In genomic region chr7:30654296-30655090, GRCh38 we compare ENCODE assay signal across 23 cellular contexts. TPM values are rescaled to one million over a fixed set of nuclear protein-coding genes. Genes with fewer than 3 reads are reported as not detected.
DNase-seq lines count a peak whose midpoint lies in the region; ATAC-seq and TF ChIP-seq lines count a peak whose summit lies in the region.
"Had no signal": no experiment of that assay in that cellular context is flagged by ENCODE, and none has a peak within 500 bp of the region (broad histone marks: within the 10 kb centered on the region; RNA-seq: fewer than 3 reads in every experiment).

No MANE protein-coding gene starts in this region.

- H3K36me3 Mint-ChIP-seq in T-helper 1 cell treated with Interleukin-12 subunit alpha and Interleukin-12 subunit beta and Interleukin-4 antibody, amounts not matched to agents 30 μg/mL and 1 μg/mL, for 36 hours (ENCODE audit: low read depth) = no peaks in the 10 kb centered on the region
- H3K36me3 Mint-ChIP-seq in activated naive CD8-positive, alpha-beta T cell treated with anti-CD3 and anti-CD28 coated beads, Interleukin-2, amount 10 ng/mL, durations not matched to agents 7 days and 5 days = peaks cover 3% of the 10 kb centered on the region

- H3K36me3 ChIP-seq in stomach = no peaks in the 10 kb centered on the region

- H3K27ac Mint-ChIP-seq in T-helper 1 cell treated with Interleukin-12 subunit alpha and Interleukin-12 subunit beta and Interleukin-4 antibody, amounts not matched to agents 30 μg/mL and 1 μg/mL, for 36 hours = no peak overlapping the region
- no peak overlapping the region for H3K27ac Mint-ChIP-seq in activated naive CD8-positive, alpha-beta T cell treated with anti-CD3 and anti-CD28 coated beads, Interleukin-2, amount 10 ng/mL, durations not matched to agents 7 days and 5 days
- H3K27ac Mint-ChIP-seq: HFFc6 had no signal

- H3K27me3 ChIP-seq in stomach = no peaks in the 10 kb centered on the region

- TF ChIP-seq EP300 in stomach (IDR thresholded peaks at IDR 0.05) = no peak

- ATAC-seq in activated naive CD8-positive, alpha-beta T cell treated with anti-CD3 and anti-CD28 coated beads, Interleukin-2, amount 10 ng/mL, durations not matched to agents 7 days and 5 days (ENCODE audit: low read depth) = no peak
- ATAC-seq in omental fat pad (ENCODE audit: low FRiP score) (no peak), HG02973 (IDR thresholded peaks at IDR 0.05; ENCODE audit: unreplicated experiment) (no peak)
- ATAC-seq: HepG2 had no signal

- no peaks in the 10 kb centered on the region for H3K9me3 Mint-ChIP-seq in T-helper 1 cell treated with Interleukin-12 subunit alpha and Interleukin-12 subunit beta and Interleukin-4 antibody, amounts not matched to agents 30 μg/mL and 1 μg/mL, for 36 hours
- H3K9me3 Mint-ChIP-seq in activated naive CD8-positive, alpha-beta T cell treated with anti-CD3 and anti-CD28 coated beads, Interleukin-2, amount 10 ng/mL, durations not matched to agents 7 days and 5 days = no peaks in the 10 kb centered on the region
- H3K9me3 Mint-ChIP-seq: HFFc6 had no signal

- no peak overlapping the region for H3K4me3 ChIP-seq in stomach

- no peak overlapping the region for H3K27ac ChIP-seq in stomach
- H3K27ac ChIP-seq: 22Rv1, C4-2B, RWPE1 had no signal

- intact Hi-C loops in stomach (cut with DNase I; ENCODE audit: low total_unique reads) = no loop called here

- no peaks in the 10 kb centered on the region for H3K4me1 Mint-ChIP-seq in T-helper 1 cell treated with Interleukin-12 subunit alpha and Interleukin-12 subunit beta and Interleukin-4 antibody, amounts not matched to agents 30 μg/mL and 1 μg/mL, for 36 hours (ENCODE audit: low read depth)
- peaks cover 3% of the 10 kb centered on the region for H3K4me1 Mint-ChIP-seq in activated naive CD8-positive, alpha-beta T cell treated with anti-CD3 and anti-CD28 coated beads, Interleukin-2, amount 10 ng/mL, durations not matched to agents 7 days and 5 days

- H3K4me1 ChIP-seq in stomach = no peaks in the 10 kb centered on the region

- POLR2A ChIA-PET in activated naive CD8-positive, alpha-beta T cell treated with anti-CD3 and anti-CD28 coated beads, Interleukin-2, amount 10 ng/mL, durations not matched to agents 7 days and 5 days (lab: Charles Lee) = no interaction called here

- DNase-seq in T-helper 1 cell (no peak), omental fat pad (ENCODE audit: low spot score) (peak; percentile 17), stomach (peak; percentile 17), amniotic stem cell (lab: John Stamatoyannopoulos, UW) (no peak), NCI-H345 (lab: John Stamatoyannopoulos, UW) (no peak)
- peak; percentile 11 for DNase-seq in activated naive CD8-positive, alpha-beta T cell treated with anti-CD3 and anti-CD28 coated beads, Interleukin-2, amount 10 ng/mL, durations not matched to agents 7 days and 5 days
- DNase-seq: AML-193, DMS79 treated with DMSO at 0.1 percent for 48 hours, HFFc6, KBM-7, NCI-H1105 treated with DMSO at 0.1 percent for 48 hours, NCI-H1694, NCI-H2081 treated with DMSO at 0.1 percent for 48 hours, NCI-H774, OCI-M1 had no signal

- H3K9me3 ChIP-seq in stomach = no peaks in the 10 kb centered on the region

- TF ChIP-seq POLR2A in stomach (IDR thresholded peaks at IDR 0.05) = no peak

- TF ChIP-seq CTCF in omental fat pad (IDR thresholded peaks at IDR 0.05) = no peak
- TF ChIP-seq CTCF in stomach (IDR thresholded peaks at IDR 0.05) = no peak

- no peaks in the 10 kb centered on the region for H3K27me3 Mint-ChIP-seq in T-helper 1 cell treated with Interleukin-12 subunit alpha and Interleukin-12 subunit beta and Interleukin-4 antibody, amounts not matched to agents 30 μg/mL and 1 μg/mL, for 36 hours (ENCODE audit: low read depth)
- H3K27me3 Mint-ChIP-seq in activated naive CD8-positive, alpha-beta T cell treated with anti-CD3 and anti-CD28 coated beads, Interleukin-2, amount 10 ng/mL, durations not matched to agents 7 days and 5 days = no peaks in the 10 kb centered on the region

- H3K4me3 Mint-ChIP-seq in T-helper 1 cell treated with Interleukin-12 subunit alpha and Interleukin-12 subunit beta and Interleukin-4 antibody, amounts not matched to agents 30 μg/mL and 1 μg/mL, for 36 hours = peak overlapping the region; percentile 21
- H3K4me3 Mint-ChIP-seq in activated naive CD8-positive, alpha-beta T cell treated with anti-CD3 and anti-CD28 coated beads, Interleukin-2, amount 10 ng/mL, durations not matched to agents 7 days and 5 days = no peak overlapping the region
- H3K4me3 Mint-ChIP-seq: HFFc6 had no signal

- WGBS in stomach, 5 donors = 91 to 96% (median 93%) methylated on average over 15 of the region's 15 CpGs

RNA-seq across cellular contexts. Expression of gene CRHR2, which starts 27.8 kb away (rescaled TPM):
- not detected for total RNA-seq in activated naive CD8-positive, alpha-beta T cell treated with anti-CD3 and anti-CD28 coated beads, Interleukin-2, amount 10 ng/mL, durations not matched to agents 7 days and 5 days
- total RNA-seq in omental fat pad = under 1 TPM in 1 of 4 donors, not detected in 3; 0.95 TPM
- total RNA-seq in stomach = not detected
- polyA plus RNA-seq in stomach = not detected
- total RNA-seq: G401, HepG2, HFFc6, NCI-H460 had no signal
- polyA plus RNA-seq: HepG2 had no signal

RNA-seq across cellular contexts. Expression of gene GARS1, which starts 59.8 kb away (rescaled TPM):
- 100 to 1,000 TPM; 150 to 154 TPM for total RNA-seq in activated naive CD8-positive, alpha-beta T cell treated with anti-CD3 and anti-CD28 coated beads, Interleukin-2, amount 10 ng/mL, durations not matched to agents 7 days and 5 days
- 100 to 1,000 TPM in 2 of 4 donors, 10 to 100 TPM in 2; 66.8 to 136 (median 105) TPM for total RNA-seq in omental fat pad
- 10 to 100 TPM; 37.5 to 76.8 (median 52.5) TPM for total RNA-seq in stomach
- polyA plus RNA-seq in stomach = 100 to 1,000 TPM in 2 of 3 donors, 10 to 100 TPM in 1; 75.9 to 124 (median 122) TPM

Comparison
In these comparisons a context has a peak if more than half of its experiments do, and no peak if none do; other contexts are left out.
1. DNase-seq: peak in activated naive CD8-positive, alpha-beta T cell treated with anti-CD3 and anti-CD28 coated beads, Interleukin-2, amount 10 ng/mL, durations not matched to agents 7 days and 5 days (single experiment), omental fat pad (single experiment) and stomach (single experiment); none in T-helper 1 cell (0 of 5), amniotic stem cell (single experiment) and NCI-H345 (single experiment).